28 cellular contexts compared by ENCODE assay signal in the genomic region with DNA sequence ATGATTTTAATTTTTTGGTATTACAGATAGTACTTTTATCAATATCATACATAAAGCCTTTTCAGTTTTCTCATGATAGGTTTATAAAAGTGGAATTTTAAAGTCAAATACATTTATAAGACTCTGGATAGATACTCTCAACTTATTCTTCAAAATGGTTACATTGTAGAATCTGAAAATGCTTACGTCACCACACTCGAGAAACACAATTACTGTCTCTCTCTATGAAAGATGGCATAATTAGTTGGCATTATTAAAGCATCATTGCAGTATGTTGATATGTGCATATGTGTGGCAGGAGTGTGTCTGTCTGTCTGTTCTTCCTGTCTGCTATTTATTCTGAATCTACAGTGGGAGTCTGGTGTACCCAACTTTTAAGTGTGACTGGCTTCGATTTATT.
"Had no signal": no experiment of that assay in that cellular context is flagged by ENCODE, and none has a peak within 500 bp of the region (broad histone marks: within the 10 kb centered on the region; RNA-seq: fewer than 3 reads in every experiment).

No MANE protein-coding gene starts in this region.

- H3K36me3 Mint-ChIP-seq: stimulated activated effector memory CD8-positive, alpha-beta T cell treated with anti-CD3 and anti-CD28 coated beads, Interleukin-12 subunit alpha, Interleukin-12 subunit beta, amount 100 ng/mL, for 72 hours; stimulated activated memory B cell treated with anti-CD40 and anti-IgM and Interleukin-4, amounts not matched to agents 10 μg/mL and 1 μg/mL and 100 μg/mL, for 72 hours; stimulated activated naive B cell treated with anti-CD40 and anti-IgM and Interleukin-4, amounts not matched to agents 10 μg/mL and 1 μg/mL and 100 μg/mL, for 72 hours; type B pancreatic cell had no signal

- DNase-seq: stimulated activated CD4-positive, alpha-beta T cell treated with anti-CD3 and anti-CD28 coated beads, Interleukin-2, amount 100 ng/mL, for 48 hours; stimulated activated CD4-positive, alpha-beta T cell treated with anti-CD3 and anti-CD28 coated beads, Interleukin-4, amount 100 ng/mL, for 1 hour; stimulated activated CD4-positive, alpha-beta T cell treated with anti-CD3 and anti-CD28 coated beads, Interleukin-4, amount 100 ng/mL, for 24 hours; stimulated activated CD4-positive, alpha-beta T cell treated with anti-CD3 and anti-CD28 coated beads, Interleukin-4, amount 100 ng/mL, for 4 hours; stimulated activated CD8-positive, alpha-beta memory T cell treated with anti-CD3 and anti-CD28 coated beads, Interleukin-4, amount 100 ng/mL, for 48 hours; stimulated activated naive B cell treated with anti-CD40 and anti-IgM and Interleukin-4, amounts not matched to agents 10 μg/mL and 1 μg/mL and 100 μg/mL, for 72 hours; stimulated activated naive CD4-positive, alpha-beta T cell; stimulated activated naive CD4-positive, alpha-beta T cell treated with Interleukin-2 at 50 U/mL for 16 hours; stimulated activated naive CD8-positive, alpha-beta T cell treated with anti-CD3 and anti-CD28 coated beads, Interleukin-15, amount 100 ng/mL, for 72 hours; stimulated activated naive CD8-positive, alpha-beta T cell treated with anti-CD3 and anti-CD28 coated beads, Interleukin-15, Interleukin-2, amounts not matched to agents 100 U/mL and 50 U/mL, for 24 hours; stomach; substantia nigra; testis; thyroid gland; tibial artery; transverse colon; trophoblast cell; upper lobe of left lung; upper lobe of right lung; uterus had no signal

- H3K27ac Mint-ChIP-seq: stimulated activated effector memory CD8-positive, alpha-beta T cell treated with anti-CD3 and anti-CD28 coated beads, Interleukin-12 subunit alpha, Interleukin-12 subunit beta, amount 100 ng/mL, for 72 hours; stimulated activated memory B cell treated with anti-CD40 and anti-IgM and Interleukin-4, amounts not matched to agents 10 μg/mL and 1 μg/mL and 100 μg/mL, for 72 hours; stimulated activated naive B cell treated with anti-CD40 and anti-IgM and Interleukin-4, amounts not matched to agents 10 μg/mL and 1 μg/mL and 100 μg/mL, for 72 hours; stimulated activated naive CD8-positive, alpha-beta T cell treated with anti-CD3 and anti-CD28 coated beads, Interleukin-15, amount 100 ng/mL, for 72 hours; stimulated activated naive CD8-positive, alpha-beta T cell treated with anti-CD3 and anti-CD28 coated beads, Interleukin-15, Interleukin-2, amounts not matched to agents 100 ng/mL and 50 ng/mL, for 24 hours; type B pancreatic cell had no signal

- H3K9me3 Mint-ChIP-seq: stimulated activated effector memory CD8-positive, alpha-beta T cell treated with anti-CD3 and anti-CD28 coated beads, Interleukin-12 subunit alpha, Interleukin-12 subunit beta, amount 100 ng/mL, for 72 hours; stimulated activated memory B cell treated with anti-CD40 and anti-IgM and Interleukin-4, amounts not matched to agents 10 μg/mL and 1 μg/mL and 100 μg/mL, for 72 hours; stimulated activated naive B cell treated with anti-CD40 and anti-IgM and Interleukin-4, amounts not matched to agents 10 μg/mL and 1 μg/mL and 100 μg/mL, for 72 hours; stimulated activated naive CD8-positive, alpha-beta T cell treated with anti-CD3 and anti-CD28 coated beads, Interleukin-15, amount 100 ng/mL, for 72 hours; stimulated activated naive CD8-positive, alpha-beta T cell treated with anti-CD3 and anti-CD28 coated beads, Interleukin-15, Interleukin-2, amounts not matched to agents 100 ng/mL and 50 ng/mL, for 24 hours; type B pancreatic cell had no signal

- H3K27ac ChIP-seq: stomach, suprapubic skin, testis, thoracic aorta, thyroid gland, tibial artery, tibial nerve, transverse colon, upper lobe of left lung, upper lobe of right lung, uterus, vagina had no signal

- H3K4me1 Mint-ChIP-seq: stimulated activated effector memory CD8-positive, alpha-beta T cell treated with anti-CD3 and anti-CD28 coated beads, Interleukin-12 subunit alpha, Interleukin-12 subunit beta, amount 100 ng/mL, for 72 hours; stimulated activated memory B cell treated with anti-CD40 and anti-IgM and Interleukin-4, amounts not matched to agents 10 μg/mL and 1 μg/mL and 100 μg/mL, for 72 hours; stimulated activated naive B cell treated with anti-CD40 and anti-IgM and Interleukin-4, amounts not matched to agents 10 μg/mL and 1 μg/mL and 100 μg/mL, for 72 hours; stimulated activated naive CD8-positive, alpha-beta T cell treated with anti-CD3 and anti-CD28 coated beads, Interleukin-15, amount 100 ng/mL, for 72 hours had no signal

- ATAC-seq: stimulated activated effector memory CD8-positive, alpha-beta T cell treated with anti-CD3 and anti-CD28 coated beads, Interleukin-12 subunit alpha, Interleukin-12 subunit beta, amount 100 ng/mL, for 72 hours; stimulated activated memory B cell treated with anti-CD40 and anti-IgM and Interleukin-4, amounts not matched to agents 10 μg/mL and 1 μg/mL and 100 μg/mL, for 72 hours; stimulated activated naive B cell treated with anti-CD40 and anti-IgM and Interleukin-4, amounts not matched to agents 10 μg/mL and 1 μg/mL and 100 μg/mL, for 72 hours; stimulated activated naive CD8-positive, alpha-beta T cell treated with anti-CD3 and anti-CD28 coated beads, Interleukin-15, amount 100 ng/mL, for 72 hours; stimulated activated naive CD8-positive, alpha-beta T cell treated with anti-CD3 and anti-CD28 coated beads, Interleukin-15, Interleukin-2, amounts not matched to agents 100 U/mL and 50 U/mL, for 24 hours; upper lobe of right lung had no signal

- H3K9me3 ChIP-seq: stomach, suprapubic skin, testis, thoracic aorta, thyroid gland, tibial artery, tibial nerve, transverse colon, upper lobe of left lung, upper lobe of right lung, uterus, vagina had no signal

- H3K4me3 Mint-ChIP-seq: stimulated activated effector memory CD8-positive, alpha-beta T cell treated with anti-CD3 and anti-CD28 coated beads, Interleukin-12 subunit alpha, Interleukin-12 subunit beta, amount 100 ng/mL, for 72 hours; stimulated activated memory B cell treated with anti-CD40 and anti-IgM and Interleukin-4, amounts not matched to agents 10 μg/mL and 1 μg/mL and 100 μg/mL, for 72 hours; stimulated activated naive B cell treated with anti-CD40 and anti-IgM and Interleukin-4, amounts not matched to agents 10 μg/mL and 1 μg/mL and 100 μg/mL, for 72 hours; stimulated activated naive CD8-positive, alpha-beta T cell treated with anti-CD3 and anti-CD28 coated beads, Interleukin-15, amount 100 ng/mL, for 72 hours; stimulated activated naive CD8-positive, alpha-beta T cell treated with anti-CD3 and anti-CD28 coated beads, Interleukin-15, Interleukin-2, amounts not matched to agents 100 ng/mL and 50 ng/mL, for 24 hours; type B pancreatic cell had no signal

- H3K4me3 ChIP-seq: stomach, suprapubic skin, testis, thoracic aorta, thyroid gland, tibial artery, tibial nerve, transverse colon, upper lobe of left lung, upper lobe of right lung, uterus, vagina had no signal

- H3K27me3 ChIP-seq: testis, thyroid gland, tibial artery, tibial nerve, transverse colon, upper lobe of left lung, upper lobe of right lung, uterus, vagina had no signal

- H3K36me3 ChIP-seq: stomach, suprapubic skin, thoracic aorta, thyroid gland, tibial artery, tibial nerve, transverse colon, upper lobe of left lung, upper lobe of right lung, uterus, vagina had no signal

- H3K4me1 ChIP-seq: stomach, suprapubic skin, testis, thyroid gland, tibial artery, tibial nerve, transverse colon, upper lobe of left lung, upper lobe of right lung, uterus, vagina had no signal
